8 cellular contexts compared by ENCODE assay signal in the genomic region with DNA sequence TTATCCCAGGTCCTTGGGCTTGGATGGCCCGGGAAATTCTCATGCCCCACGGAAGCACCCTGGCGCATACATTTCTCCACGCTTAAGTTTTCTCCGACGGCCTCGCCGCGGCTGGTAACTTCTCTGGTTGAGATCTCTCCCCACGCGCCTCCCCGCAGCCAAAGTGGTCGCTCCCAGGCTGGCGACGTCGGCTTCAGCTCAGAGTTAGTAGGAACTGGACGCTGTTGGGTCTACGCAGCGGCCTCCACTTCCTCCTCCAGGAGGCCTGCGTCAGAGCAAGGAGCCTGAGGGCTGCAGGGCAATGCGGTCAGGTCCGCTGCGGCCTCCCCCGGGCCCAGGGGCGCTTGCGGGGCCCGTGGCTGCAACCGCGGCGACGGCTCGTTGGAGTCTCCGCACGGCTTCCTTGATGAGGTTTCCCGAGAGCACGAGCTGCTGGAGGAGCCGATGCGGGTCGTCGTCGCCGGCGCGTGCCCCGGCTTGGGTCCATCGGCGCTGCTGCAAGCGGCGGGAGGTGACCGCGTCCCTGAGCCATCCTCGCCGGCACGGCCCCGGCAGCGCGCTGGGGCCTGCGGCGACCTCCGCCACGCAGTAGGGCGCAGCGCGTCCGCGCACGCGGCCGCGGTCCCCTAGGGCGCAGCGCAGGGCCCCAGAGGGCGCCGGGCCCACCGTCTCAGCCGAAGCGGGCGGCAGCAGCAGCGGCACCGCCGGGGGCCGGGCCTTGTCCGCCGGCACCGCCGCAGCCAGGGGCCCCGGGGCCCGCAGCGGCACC. TPM values are rescaled to one million over a fixed set of nuclear protein-coding genes. Genes with fewer than 3 reads are reported as not detected.
DNase-seq lines count a peak whose midpoint lies in the region; ATAC-seq and TF ChIP-seq lines count a peak whose summit lies in the region.

No MANE protein-coding gene starts in this region.

- H3K4me3 ChIP-seq in BLaER1 (peak overlapping the region; percentile 98), colonic mucosa (peak overlapping the region; percentile 73), liver (ENCODE audit: low read depth in 1 of 3, low read length in 3 of 3) (peak overlapping the region; percentile 78 to 88 (median 84))

- H3K36me3 Mint-ChIP-seq in T-helper 1 cell treated with Interleukin-12 subunit alpha and Interleukin-12 subunit beta and Interleukin-4 antibody, amounts not matched to agents 30 μg/mL and 1 μg/mL, for 36 hours (ENCODE audit: low read depth) = peaks cover 15% of the 10 kb centered on the region
- peaks cover 5% of the 10 kb centered on the region for H3K36me3 Mint-ChIP-seq in stimulated activated memory B cell treated with anti-CD40 and anti-IgM and Interleukin-4, amounts not matched to agents 10 μg/mL and 1 μg/mL and 100 μg/mL, for 72 hours

- H3K9me3 Mint-ChIP-seq in T-helper 1 cell treated with Interleukin-12 subunit alpha and Interleukin-12 subunit beta and Interleukin-4 antibody, amounts not matched to agents 30 μg/mL and 1 μg/mL, for 36 hours = no peaks in the 10 kb centered on the region
- no peaks in the 10 kb centered on the region for H3K9me3 Mint-ChIP-seq in stimulated activated memory B cell treated with anti-CD40 and anti-IgM and Interleukin-4, amounts not matched to agents 10 μg/mL and 1 μg/mL and 100 μg/mL, for 72 hours

- intact Hi-C loops in colonic mucosa (cut with DNase I) = loop anchor here (5.0 kb wide), 2 partner anchors 41 to 56 kb away; a partner anchor contains a TSS

- DNase-seq in colonic mucosa (peak; percentile 55), NCI-H2196 (lab: John Stamatoyannopoulos, UW; ENCODE audit: unreplicated experiment) (no peak)

- no peak for TF ChIP-seq CTCF in colonic mucosa (IDR thresholded peaks at IDR 0.05)
- no peak for TF ChIP-seq CTCF in liver (IDR thresholded peaks at IDR 0.05; ENCODE audit: low read depth, low read length, missing input control)

- peak overlapping the region; percentile 85 for H3K4me3 Mint-ChIP-seq in T-helper 1 cell treated with Interleukin-12 subunit alpha and Interleukin-12 subunit beta and Interleukin-4 antibody, amounts not matched to agents 30 μg/mL and 1 μg/mL, for 36 hours
- peak overlapping the region; percentile 86 for H3K4me3 Mint-ChIP-seq in stimulated activated memory B cell treated with anti-CD40 and anti-IgM and Interleukin-4, amounts not matched to agents 10 μg/mL and 1 μg/mL and 100 μg/mL, for 72 hours

- ATAC-seq in GM19351 (IDR thresholded peaks at IDR 0.05; ENCODE audit: unreplicated experiment) (peak; percentile 32), HG03439 (IDR thresholded peaks at IDR 0.05; ENCODE audit: unreplicated experiment) (peak; percentile 22)
- ATAC-seq in stimulated activated memory B cell treated with anti-CD40 and anti-IgM and Interleukin-4, amounts not matched to agents 10 μg/mL and 1 μg/mL and 100 μg/mL, for 72 hours = peak; percentile 61

- H3K9ac ChIP-seq in BLaER1 (peak overlapping the region; percentile 99), colonic mucosa (ENCODE audit: low read depth in 2 of 2, low read length in 2 of 2) (peak overlapping the region; percentile 93 to 99), liver (ENCODE audit: low read depth in 1 of 2, low read length in 2 of 2) (peak overlapping the region; percentile 79 to 98)

- peaks cover 55% of the 10 kb centered on the region for H4K20me1 ChIP-seq in BLaER1

- H3K36me3 ChIP-seq in BLaER1 (peaks cover 21% of the 10 kb centered on the region), colonic mucosa (no peaks in the 10 kb centered on the region), liver (ENCODE audit: control insufficient read depth in 4 of 4, insufficient read depth in 3 of 4, low read depth in 1 of 4, low read length in 3 of 4) (no peaks in the 10 kb centered on the region)

- peaks cover 30% of the 10 kb centered on the region for H3K4me1 Mint-ChIP-seq in T-helper 1 cell treated with Interleukin-12 subunit alpha and Interleukin-12 subunit beta and Interleukin-4 antibody, amounts not matched to agents 30 μg/mL and 1 μg/mL, for 36 hours (ENCODE audit: low read depth)
- H3K4me1 Mint-ChIP-seq in stimulated activated memory B cell treated with anti-CD40 and anti-IgM and Interleukin-4, amounts not matched to agents 10 μg/mL and 1 μg/mL and 100 μg/mL, for 72 hours = peaks cover 45% of the 10 kb centered on the region

- H3K27me3 Mint-ChIP-seq in T-helper 1 cell treated with Interleukin-12 subunit alpha and Interleukin-12 subunit beta and Interleukin-4 antibody, amounts not matched to agents 30 μg/mL and 1 μg/mL, for 36 hours (ENCODE audit: low read depth) = peaks cover 25% of the 10 kb centered on the region
- H3K27me3 Mint-ChIP-seq in stimulated activated memory B cell treated with anti-CD40 and anti-IgM and Interleukin-4, amounts not matched to agents 10 μg/mL and 1 μg/mL and 100 μg/mL, for 72 hours = no peaks in the 10 kb centered on the region

- H3K4me2 ChIP-seq in BLaER1 = peak overlapping the region; percentile 97

- peak overlapping the region; percentile 71 for H3K27ac Mint-ChIP-seq in T-helper 1 cell treated with Interleukin-12 subunit alpha and Interleukin-12 subunit beta and Interleukin-4 antibody, amounts not matched to agents 30 μg/mL and 1 μg/mL, for 36 hours
- H3K27ac Mint-ChIP-seq in stimulated activated memory B cell treated with anti-CD40 and anti-IgM and Interleukin-4, amounts not matched to agents 10 μg/mL and 1 μg/mL and 100 μg/mL, for 72 hours = peak overlapping the region; percentile 85

- H3K27ac ChIP-seq in BLaER1 (peak overlapping the region; percentile 100), colonic mucosa (peak overlapping the region; percentile 86), liver (ENCODE audit: low read depth in 1 of 2, low read length in 2 of 2) (peak overlapping the region; percentile 90 to 95)

- WGBS in liver = under 1% methylated on average over 89 of the region's 89 CpGs

- H3K4me1 ChIP-seq in BLaER1 = peaks cover 65% of the 10 kb centered on the region
- H3K4me1 ChIP-seq in colonic mucosa = peaks cover 12% of the 10 kb centered on the region
- H3K4me1 ChIP-seq in liver (ENCODE audit: control insufficient read depth in 4 of 4, insufficient read depth in 4 of 4, low read length in 3 of 4) = peaks cover 9 to 32% (median 23%) of the 10 kb centered on the region in 4 donors

- no peaks in the 10 kb centered on the region for H3K9me3 ChIP-seq in BLaER1
- no peaks in the 10 kb centered on the region for H3K9me3 ChIP-seq in colonic mucosa
- H3K9me3 ChIP-seq in liver (ENCODE audit: control insufficient read depth in 4 of 4, low read length in 3 of 4) = no peaks in the 10 kb centered on the region

- TF ChIP-seq RAD21 in liver (IDR thresholded peaks at IDR 0.05) = no peak

- no peaks in the 10 kb centered on the region for H3K27me3 ChIP-seq in BLaER1
- H3K27me3 ChIP-seq in colonic mucosa = no peaks in the 10 kb centered on the region
- H3K27me3 ChIP-seq in liver (ENCODE audit: control insufficient read depth in 4 of 4, insufficient read depth in 4 of 4, low read length in 3 of 4) = no peaks in the 10 kb centered on the region

TF ChIP-seq in liver, 16 proteins besides CTCF, POLR2A, EP300 and RAD21 (continues in another document):
- TF ChIP-seq EGR1 (IDR thresholded peaks at IDR 0.05; ENCODE audit: low read depth in 2 of 2) (no peak), HNF4G (IDR thresholded peaks at IDR 0.05) (no peak), FOXA2 (IDR thresholded peaks at IDR 0.05) (no peak), YY1 (IDR thresholded peaks at IDR 0.05) (no peak), NR2F2 (IDR thresholded peaks at IDR 0.05) (no peak), RXRA (IDR thresholded peaks at IDR 0.05) (no peak), SP1 (IDR thresholded peaks at IDR 0.05) (no peak), TAF1 (conservative IDR thresholded peaks at IDR 0.05) (no peak), HNF4A (conservative IDR thresholded peaks at IDR 0.05) (no peak)
- TF ChIP-seq, protein P1, sequence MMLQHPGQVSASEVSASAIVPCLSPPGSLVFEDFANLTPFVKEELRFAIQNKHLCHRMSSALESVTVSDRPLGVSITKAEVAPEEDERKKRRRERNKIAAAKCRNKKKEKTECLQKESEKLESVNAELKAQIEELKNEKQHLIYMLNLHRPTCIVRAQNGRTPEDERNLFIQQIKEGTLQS (IDR thresholded peaks at IDR 0.05) = no peak
- TF ChIP-seq, protein P2, sequence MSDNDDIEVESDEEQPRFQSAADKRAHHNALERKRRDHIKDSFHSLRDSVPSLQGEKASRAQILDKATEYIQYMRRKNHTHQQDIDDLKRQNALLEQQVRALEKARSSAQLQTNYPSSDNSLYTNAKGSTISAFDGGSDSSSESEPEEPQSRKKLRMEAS (IDR thresholded peaks at IDR 0.05) = no peak
- TF ChIP-seq, protein P3, sequence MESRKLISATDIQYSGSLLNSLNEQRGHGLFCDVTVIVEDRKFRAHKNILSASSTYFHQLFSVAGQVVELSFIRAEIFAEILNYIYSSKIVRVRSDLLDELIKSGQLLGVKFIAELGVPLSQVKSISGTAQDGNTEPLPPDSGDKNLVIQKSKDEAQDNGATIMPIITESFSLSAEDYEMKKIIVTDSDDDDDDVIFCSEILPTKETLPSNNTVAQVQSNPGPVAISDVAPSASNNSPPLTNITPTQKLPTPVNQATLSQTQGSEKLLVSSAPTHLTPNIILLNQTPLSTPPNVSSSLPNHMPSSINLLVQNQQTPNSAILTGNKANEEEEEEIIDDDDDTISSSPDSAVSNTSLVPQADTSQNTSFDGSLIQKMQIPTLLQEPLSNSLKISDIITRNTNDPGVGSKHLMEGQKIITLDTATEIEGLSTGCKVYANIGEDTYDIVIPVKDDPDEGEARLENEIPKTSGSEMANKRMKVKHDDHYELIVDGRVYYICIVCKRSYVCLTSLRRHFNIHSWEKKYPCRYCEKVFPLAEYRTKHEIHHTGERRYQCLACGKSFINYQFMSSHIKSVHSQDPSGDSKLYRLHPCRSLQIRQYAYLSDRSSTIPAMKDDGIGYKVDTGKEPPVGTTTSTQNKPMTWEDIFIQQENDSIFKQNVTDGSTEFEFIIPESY (IDR thresholded peaks at IDR 0.05) = no peak

RNA-seq across cellular contexts. Expression of a gene that starts 0.7 kb away (rescaled TPM):
- 10 to 100 TPM; 34.3 to 53.1 TPM for total RNA-seq in colonic mucosa
- total RNA-seq in liver = 10 to 100 TPM; 14.4 to 15.1 TPM
- 1 to 10 TPM; 2.7 to 9.0 TPM for polyA plus RNA-seq in liver

RNA-seq across cellular contexts. Expression of a gene that starts 14.7 kb away (rescaled TPM):
- total RNA-seq in colonic mucosa (1 to 10 TPM; 5.0 to 6.1 TPM), liver (1 to 10 TPM; 5.9 to 7.4 TPM)
- 1 to 10 TPM; 4.3 to 4.6 TPM for polyA plus RNA-seq in liver

RNA-seq across cellular contexts. Expression of a gene that starts 41.3 kb away (rescaled TPM):
- total RNA-seq in colonic mucosa (1 to 10 TPM; 8.0 to 9.8 TPM), liver (10 to 100 TPM in 1 of 2 donors, 1 to 10 TPM in 1; 5.3 to 23.4 TPM)
- polyA plus RNA-seq in liver = 1 to 10 TPM; 1.6 to 1.9 TPM
